ENCODE assay signal across 8 cellular contexts in genomic region chr16:18969050-18969854, GRCh38. TPM values are rescaled to one million over a fixed set of nuclear protein-coding genes. Genes with fewer than 3 reads are reported as not detected.
DNase-seq lines count a peak whose midpoint lies in the region; ATAC-seq, FAIRE-seq and TF ChIP-seq lines count a peak whose summit lies in the region.

No MANE protein-coding gene starts in this region.

- no peak overlapping the region for H3K9ac ChIP-seq in HepG2 (ENCODE audit: insufficient read depth, low read depth, low read length)

- TF ChIP-seq EP300 in HepG2 (IDR thresholded peaks at IDR 0.05; ENCODE audit: low read depth in 2 of 2, low read length in 2 of 2) (0 out of 4 replicates have a peak, but pooled peaks of 1 of the 2 experiments have one; percentile 26), HepG2 (CRISPR knock-in tag; IDR thresholded peaks at IDR 0.05; ENCODE audit: borderline replicate concordance) (no peak)

- DNase-seq in AG09309 (ENCODE audit: low read depth), result peak; percentile 18
- DNase-seq in H7, result peak; percentile 90
- DNase-seq in NCI-H345 treated with DMSO at 0.1 percent for 48 hours (lab: John Stamatoyannopoulos, UW; ENCODE audit: unreplicated experiment), result peak; percentile 76
- peak; percentile 69 to 81 for DNase-seq in activated CD4-positive, alpha-beta T cell treated with anti-CD3 and anti-CD28 coated beads for 4 hours
- peak; percentile 78 for DNase-seq in choroid plexus epithelial cell (ENCODE audit: low read depth)
- DNase-seq in HepG2 (ENCODE audit: low spot score), result peak; percentile 66
- DNase-seq in stimulated activated CD4-positive, alpha-beta T cell treated with anti-CD3 and anti-CD28 coated beads, Interleukin-2, amount 100 ng/mL, for 4 hours (ENCODE audit: low read depth), result peak; percentile 62

- 15% methylated on average over 18 of the region's 18 CpGs for WGBS in HepG2 (ENCODE audit: low lambda C conversion rate)

- no peaks in the 10 kb centered on the region for H3K79me2 ChIP-seq in HepG2 (ENCODE audit: insufficient read depth, low read length)

- no peak overlapping the region for H3K27ac ChIP-seq in HepG2 (ENCODE audit: extremely low read length, insufficient read depth, low read length)

- H3K4me2 ChIP-seq in HepG2 (ENCODE audit: low read depth, low read length), result peak overlapping the region; percentile 52

- no peaks in the 10 kb centered on the region for H3K36me3 ChIP-seq in H7 (replicated peaks; ENCODE audit: control insufficient read depth, insufficient read depth, low read length)
- no peaks in the 10 kb centered on the region for H3K36me3 ChIP-seq in HepG2 (replicated peaks in 1 of 2; ENCODE audit: control insufficient read depth in 1 of 2, insufficient read depth in 2 of 2, low read length in 2 of 2)

- ATAC-seq in HepG2 (peak; percentile 96), HG02870 (IDR thresholded peaks at IDR 0.05; ENCODE audit: unreplicated experiment) (no peak)

- TF ChIP-seq POLR2A in HepG2 (IDR thresholded peaks at IDR 0.05; ENCODE audit: insufficient read depth in 1 of 2, low read depth in 2 of 2, low read length in 2 of 2), result no peak

- peaks cover 6% of the 10 kb centered on the region for H3K4me1 ChIP-seq in HepG2 (ENCODE audit: insufficient read depth, low read length)

- POLR2A ChIA-PET in HepG2 (lab: Yijun Ruan, JAX), result no interaction called here

- peak; percentile 92 for TF ChIP-seq RAD21 in HepG2 (CRISPR knock-in tag; IDR thresholded peaks at IDR 0.05)

- H3K27me3 ChIP-seq in H7 (ENCODE audit: control insufficient read depth, insufficient read depth, low read length), result no peaks in the 10 kb centered on the region
- H3K27me3 ChIP-seq in HepG2 (ENCODE audit: control insufficient read depth in 1 of 2, insufficient read depth in 2 of 2, low read length in 2 of 2), result peaks cover 0 to 4% of the 10 kb centered on the region in 2 experiments; a peak in 2 of 5 replicates

- no peak overlapping the region for H2AFZ ChIP-seq in HepG2 (ENCODE audit: low read length)

- FAIRE-seq in HepG2 (lab: Jason Lieb, UNC), result peak; percentile 92

- TF ChIP-seq CTCF in AG09309 (IDR thresholded peaks at IDR 0.05; ENCODE audit: control insufficient read depth, insufficient read depth, low read depth, low read length, missing control alignments) (peak; percentile 90), choroid plexus epithelial cell (conservative IDR thresholded peaks at IDR 0.05; ENCODE audit: low read depth, low read length) (peak; percentile 92), HepG2 (CRISPR knock-in tag; IDR thresholded peaks at IDR 0.05) (peak; percentile 94)

- H3K9me3 ChIP-seq in HepG2 (ENCODE audit: low read length), result no peaks in the 10 kb centered on the region

- H4K20me1 ChIP-seq in HepG2 (ENCODE audit: insufficient read depth, low read length), result no peaks in the 10 kb centered on the region

- CTCF ChIA-PET in HepG2 (lab: Yijun Ruan, JAX; ENCODE audit: low intra/inter-chr PET ratio, low total read pairs), result interaction anchor here (0.7 to 1.8 kb wide), 5 partner anchors 15 to 168 kb away, joined by 3 to 11 read pairs (median 3); partner anchors contain the start of genes ARL6IP1 and TMC7

- BruUV-seq in HepG2 (replicated peaks; lab: Mats Ljungman, UMichigan), result no TSS peak

- intact Hi-C loops in HepG2 (cut with micrococcal nuclease; ENCODE audit: unreplicated experiment), result loop anchor here (1.0 to 5.0 kb wide), 2 partner anchors 57 to 168 kb away; partner anchors contain the start of gene ARL6IP1

- H3K4me3 ChIP-seq in AG09309 (ENCODE audit: control insufficient read depth, low read depth, low read length) (peak overlapping the region; percentile 31), H7 (ENCODE audit: insufficient read depth, low read depth, low read length) (no peak overlapping the region), choroid plexus epithelial cell (ENCODE audit: low read depth, low read length) (peak overlapping the region; percentile 44), HepG2 (replicated peaks in 1 of 3; ENCODE audit: insufficient read depth in 1 of 3, low read depth in 2 of 3, low read length in 3 of 3) (peak overlapping the region in 2 of 3 experiments; percentile 8 to 10; a peak in 2 of 6 replicates)

- in situ Hi-C loops in HepG2 (cut with HindIII; ENCODE audit: extremely low pct_ligation_motif_present, low pct_unique_long_range_greater_than_20kb), result loop anchor here (10.0 kb wide), 1 partner anchor 64 kb away; no protein-coding TSS in a partner anchor

TF ChIP-seq in HepG2, 621 proteins besides CTCF, POLR2A, EP300 and RAD21 (continues in another document):
- TF ChIP-seq GATAD2A (CRISPR knock-in tag; IDR thresholded peaks at IDR 0.05) (peak; percentile 63; the same call in 1 of the 2 replicates), ZNF292 (CRISPR knock-in tag; IDR thresholded peaks at IDR 0.05; ENCODE audit: borderline replicate concordance, low read depth) (no peak), ZNF639 (CRISPR knock-in tag; conservative IDR thresholded peaks at IDR 0.05) (0 out of 2 replicates have a peak, but pooled peaks have one; percentile 47), MEIS2 (CRISPR knock-in tag; IDR thresholded peaks at IDR 0.05) (no peak), KLF16 (CRISPR knock-in tag; IDR thresholded peaks at IDR 0.05) (peak in 1 of 2 experiments; percentile 75; a peak in 1 of 4 replicates)

RNA-seq across cellular contexts. Expression of gene TMC7, which starts 14.5 kb away (rescaled TPM):
- 1.6 and 2.0 TPM in 2 replicates for total RNA-seq in H7 (2014; rRNA removed; shearing (Covaris generic))
- 1.2 TPM in 2 replicates for total RNA-seq in HepG2 (2016; rRNA removed; fragmentation: Illumina TruSeq; extraction: Trizol)
- 0.20 and 0.62 TPM in 2 replicates for total RNA-seq in HepG2 (2016; cell fraction: cytosol; rRNA removed; fragmentation: Illumina TruSeq; extraction: Trizol; ENCODE audit: low read depth)
- 0.77 and 1.2 TPM in 2 replicates for total RNA-seq in HepG2 (2016; cell fraction: insoluble cytoplasmic fraction; rRNA removed; fragmentation: Illumina TruSeq; extraction: Trizol)
- total RNA-seq in HepG2 (2016; cell fraction: membrane; rRNA removed; fragmentation: Illumina TruSeq; extraction: Trizol), result 0.62 and 0.74 TPM in 2 replicates
- 1.6 and 2.1 TPM in 2 replicates for total RNA-seq in HepG2 (2016; cell fraction: nucleus; rRNA removed; fragmentation: Illumina TruSeq; extraction: Trizol)
- polyA plus RNA-seq in HepG2 (2011; rRNA removed), result 5.1 and 5.4 TPM in 2 replicates
- polyA plus RNA-seq in HepG2 (2011; cell fraction: cytosol; rRNA removed), result 3.4 and 5.0 TPM in 2 replicates
- 4.3 and 4.5 TPM in 2 replicates for polyA plus RNA-seq in HepG2 (2011; cell fraction: nucleus; rRNA removed)
- polyA plus RNA-seq in HepG2 (2012), result 2.8 and 4.5 TPM in 2 replicates
- polyA plus RNA-seq in HepG2 (2016; cell fraction: cytosol; fragmentation: Illumina TruSeq; extraction: Trizol; ENCODE audit: low read depth), result 0.16 and 0.23 TPM in 2 replicates
- polyA plus RNA-seq in HepG2 (2016; cell fraction: insoluble cytoplasmic fraction; fragmentation: Illumina TruSeq; extraction: Trizol; ENCODE audit: low read depth), result 1.0 and 1.1 TPM in 2 replicates
- polyA plus RNA-seq in HepG2 (2016; cell fraction: membrane; fragmentation: Illumina TruSeq; extraction: Trizol; ENCODE audit: low read depth), result 0.37 and 0.55 TPM in 2 replicates
- 3.2 TPM in 2 replicates for polyA plus RNA-seq in HepG2 (2016; cell fraction: nucleus; fragmentation: Illumina TruSeq; extraction: Trizol; ENCODE audit: insufficient read depth, low read depth)
- 4.8 and 9.6 TPM in 2 replicates for polyA minus RNA-seq in HepG2 (2011; rRNA and poly(A)+ RNA removed; ENCODE audit: low replicate concordance)
- polyA minus RNA-seq in HepG2 (2011; cell fraction: cytosol; rRNA and poly(A)+ RNA removed), result 6.1 and 6.4 TPM in 2 replicates
- polyA minus RNA-seq in HepG2 (2011; cell fraction: nucleus; rRNA and poly(A)+ RNA removed), result 7.6 and 10.7 TPM in 2 replicates

RNA-seq across cellular contexts. Expression of gene SMG1, which starts 43.0 kb away (rescaled TPM):
- total RNA-seq in H7 (2014; rRNA removed; shearing (Covaris generic)), result 18.3 and 30.6 TPM in 2 replicates
- total RNA-seq in HepG2 (2016; rRNA removed; fragmentation: Illumina TruSeq; extraction: Trizol), result 53.7 and 72.7 TPM in 2 replicates
- 52.2 and 56.7 TPM in 2 replicates for total RNA-seq in HepG2 (2016; cell fraction: cytosol; rRNA removed; fragmentation: Illumina TruSeq; extraction: Trizol; ENCODE audit: low read depth)
- 50.1 and 65.9 TPM in 2 replicates for total RNA-seq in HepG2 (2016; cell fraction: insoluble cytoplasmic fraction; rRNA removed; fragmentation: Illumina TruSeq; extraction: Trizol)
- total RNA-seq in HepG2 (2016; cell fraction: membrane; rRNA removed; fragmentation: Illumina TruSeq; extraction: Trizol), result 45.7 and 53.5 TPM in 2 replicates
- total RNA-seq in HepG2 (2016; cell fraction: nucleus; rRNA removed; fragmentation: Illumina TruSeq; extraction: Trizol), result 131 and 149 TPM in 2 replicates
- polyA plus RNA-seq in HepG2 (2011; rRNA removed), result 39.1 and 48.7 TPM in 2 replicates
- 16.8 and 24.6 TPM in 2 replicates for polyA plus RNA-seq in HepG2 (2011; cell fraction: cytosol; rRNA removed)
- polyA plus RNA-seq in HepG2 (2011; cell fraction: nucleus; rRNA removed), result 87.4 and 101 TPM in 2 replicates
- polyA plus RNA-seq in HepG2 (2012), result 39.6 and 43.6 TPM in 2 replicates
- 2.1 and 2.8 TPM in 2 replicates for polyA plus RNA-seq in HepG2 (2016; cell fraction: cytosol; fragmentation: Illumina TruSeq; extraction: Trizol; ENCODE audit: low read depth)
- 29.8 and 31.4 TPM in 2 replicates for polyA plus RNA-seq in HepG2 (2016; cell fraction: insoluble cytoplasmic fraction; fragmentation: Illumina TruSeq; extraction: Trizol; ENCODE audit: low read depth)
- 4.7 and 5.7 TPM in 2 replicates for polyA plus RNA-seq in HepG2 (2016; cell fraction: membrane; fragmentation: Illumina TruSeq; extraction: Trizol; ENCODE audit: low read depth)
- 100 and 114 TPM in 2 replicates for polyA plus RNA-seq in HepG2 (2016; cell fraction: nucleus; fragmentation: Illumina TruSeq; extraction: Trizol; ENCODE audit: insufficient read depth, low read depth)
- 109 and 150 TPM in 2 replicates for polyA minus RNA-seq in HepG2 (2011; rRNA and poly(A)+ RNA removed; ENCODE audit: low replicate concordance)
- 67.3 and 79.2 TPM in 2 replicates for polyA minus RNA-seq in HepG2 (2011; cell fraction: cytosol; rRNA and poly(A)+ RNA removed)
- 508 and 586 TPM in 2 replicates for polyA minus RNA-seq in HepG2 (2011; cell fraction: nucleus; rRNA and poly(A)+ RNA removed)

Comparison
In these comparisons a context has a peak if more than half of its experiments do, and no peak if none do; other contexts are left out.
1. DNase-seq: peak in every context shown above with its lines; median percentile 90 in H7; 78 in choroid plexus epithelial cell; 76 in NCI-H345 treated with DMSO at 0.1 percent for 48 hours; 75 in activated CD4-positive, alpha-beta T cell treated with anti-CD3 and anti-CD28 coated beads for 4 hours; 66 in HepG2; 62 in stimulated activated CD4-positive, alpha-beta T cell treated with anti-CD3 and anti-CD28 coated beads, Interleukin-2, amount 100 ng/mL, for 4 hours; 18 in AG09309.